Comparison of ENCODE assay signal across 8 cellular contexts in the genomic region with DNA sequence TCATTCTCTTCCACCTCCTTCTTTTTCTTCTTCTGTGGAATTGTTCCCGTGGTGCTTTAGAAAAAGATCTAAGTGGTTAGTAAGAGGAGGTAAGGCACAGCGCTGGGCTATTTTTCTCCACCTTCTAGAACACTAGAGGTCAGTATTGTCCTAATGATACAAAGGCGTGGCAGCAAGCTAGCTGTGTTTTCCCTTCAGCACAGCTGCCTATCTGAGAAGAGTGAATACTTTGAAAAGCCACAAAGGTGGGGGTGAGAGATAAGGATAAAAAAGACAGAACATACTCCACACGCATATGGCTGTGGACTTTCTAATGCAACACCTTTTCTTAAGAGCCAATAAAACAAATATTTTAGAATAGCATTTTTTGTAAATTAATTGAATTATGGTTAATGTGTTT. TPM values are rescaled to one million over a fixed set of nuclear protein-coding genes. Genes with fewer than 3 reads are reported as not detected.
DNase-seq lines count a peak whose midpoint lies in the region; ATAC-seq and TF ChIP-seq lines count a peak whose summit lies in the region.

No MANE protein-coding gene starts in this region.

- H3K9ac ChIP-seq in KMS-11: no peak overlapping the region

- peaks cover 20% of the 10 kb centered on the region in 2 donors for H3K27me3 Mint-ChIP-seq in CD8-positive, alpha-beta memory T cell

- peaks cover 4 to 13% (median 9%) of the 10 kb centered on the region in 5 donors for H3K9me3 Mint-ChIP-seq in CD8-positive, alpha-beta memory T cell

- H3K27ac ChIP-seq in KMS-11 (no peak overlapping the region), coronary artery (no peak overlapping the region)
- no peak overlapping the region for H3K27ac ChIP-seq in CD8-positive, alpha-beta memory T cell (ENCODE audit: low read depth, low read length)

- H3K4me3 Mint-ChIP-seq in CD8-positive, alpha-beta memory T cell: no peak overlapping the region

- H4K20me1 ChIP-seq in KMS-11 (ENCODE audit: insufficient read depth): no peaks in the 10 kb centered on the region

- H3K79me2 ChIP-seq in KMS-11 (ENCODE audit: insufficient read depth, low read depth): no peaks in the 10 kb centered on the region

- peak; percentile 73 for DNase-seq in ELF-1 (ENCODE audit: low read depth, low spot score)
- peak; percentile 13 for DNase-seq in NOMO-1 treated with dmso at 0.1 percent for 144 hours (lab: John Stamatoyannopoulos, UW; ENCODE audit: unreplicated experiment)
- no peak for DNase-seq in coronary artery (ENCODE audit: low spot score)
- DNase-seq in midbrain (lab: John Stamatoyannopoulos, UW): peak; percentile 72
- no peak for DNase-seq in CD8-positive, alpha-beta memory T cell

- POLR2A ChIA-PET in CD8-positive, alpha-beta memory T cell (lab: Charles Lee): no interaction called here

- peak overlapping the region; percentile 25; the same call in 1 of the 2 replicates for H3K4me2 ChIP-seq in KMS-11

- no peaks in the 10 kb centered on the region for H3K4me1 Mint-ChIP-seq in CD8-positive, alpha-beta memory T cell

- peaks cover 6% of the 10 kb centered on the region for H3K4me1 ChIP-seq in KMS-11 (ENCODE audit: low read depth, poor library complexity, severe bottlenecking)
- H3K4me1 ChIP-seq in CD8-positive, alpha-beta memory T cell (ENCODE audit: insufficient read depth, low read length): no peaks in the 10 kb centered on the region

- no peaks in the 10 kb centered on the region for H3K27me3 ChIP-seq in KMS-11 (ENCODE audit: insufficient read depth, low read depth)
- no peaks in the 10 kb centered on the region for H3K27me3 ChIP-seq in CD8-positive, alpha-beta memory T cell (ENCODE audit: insufficient read depth, low read length, poor library complexity, severe bottlenecking)

- CTCF ChIA-PET in CD8-positive, alpha-beta memory T cell (lab: Charles Lee): no interaction called here

- peak; percentile 79 for ATAC-seq in GM21717 (IDR thresholded peaks at IDR 0.05; ENCODE audit: unreplicated experiment)
- ATAC-seq in HG02970 (IDR thresholded peaks at IDR 0.05; ENCODE audit: low FRiP score, unreplicated experiment): no peak

- H3K36me3 ChIP-seq in KMS-11 (ENCODE audit: insufficient read depth): no peaks in the 10 kb centered on the region
- H3K36me3 ChIP-seq in CD8-positive, alpha-beta memory T cell (ENCODE audit: insufficient read depth, low read length): no peaks in the 10 kb centered on the region

- H3K27ac Mint-ChIP-seq in CD8-positive, alpha-beta memory T cell: no peak overlapping the region

- no peaks in the 10 kb centered on the region for H3K9me3 ChIP-seq in CD8-positive, alpha-beta memory T cell (ENCODE audit: low read length)

- TF ChIP-seq CTCF in KMS-11 (conservative IDR thresholded peaks at IDR 0.05; ENCODE audit: low read depth, low read length) (peak; percentile 63), coronary artery (IDR thresholded peaks at IDR 0.05) (peak; percentile 41)

- H3K4me3 ChIP-seq in KMS-11 (IDR thresholded peaks at IDR 0.05; ENCODE audit: insufficient read depth, low read depth, low read length) (no peak overlapping the region), coronary artery (no peak overlapping the region)
- no peak overlapping the region for H3K4me3 ChIP-seq in CD8-positive, alpha-beta memory T cell (ENCODE audit: low read length)

- H3K36me3 Mint-ChIP-seq in CD8-positive, alpha-beta memory T cell: no peaks in the 10 kb centered on the region

- H2AFZ ChIP-seq in KMS-11 (ENCODE audit: low read depth): no peak overlapping the region

RNA-seq across cellular contexts. Expression of a gene that starts 2.1 kb away (rescaled TPM):
- total RNA-seq in CD8-positive, alpha-beta memory T cell: not detected
- polyA plus RNA-seq in CD8-positive, alpha-beta memory T cell: not detected

Comparison
In these comparisons a context has a peak if more than half of its experiments do, and no peak if none do; other contexts are left out.
1. DNase-seq: peak in ELF-1 (single experiment), NOMO-1 treated with dmso at 0.1 percent for 144 hours (single experiment) and midbrain (single experiment); none in coronary artery (single experiment) and CD8-positive, alpha-beta memory T cell (0 of 5).